In genomic region chr12:15545329-15545728, GRCh38 we compare ENCODE assay signal across 17 cellular contexts.
DNase-seq lines count a peak whose midpoint lies in the region; ATAC-seq and TF ChIP-seq lines count a peak whose summit lies in the region.
"Had no signal": no experiment of that assay in that cellular context is flagged by ENCODE, and none has a peak within 500 bp of the region (broad histone marks: within the 10 kb centered on the region; RNA-seq: fewer than 3 reads in every experiment).

No MANE protein-coding gene starts in this region.

- peak overlapping the region; percentile 32 for H3K4me3 Mint-ChIP-seq in activated T-helper 1 cell treated with anti-CD3 and anti-CD28 coated beads, Interleukin-12 subunit alpha, Interleukin-12 subunit beta, Interleukin-2, Interleukin-4 antibody, amounts not matched to agents 30 ng/mL and 10 ng/mL and 1 ng/mL, durations not matched to agents 14 hours and 24 hours and 36 hours
- H3K4me3 Mint-ChIP-seq in naive thymus-derived CD4-positive, alpha-beta T cell: peak overlapping the region; percentile 36 to 79 (median 66)
- H3K4me3 Mint-ChIP-seq: WTC11 had no signal

- H3K36me3 Mint-ChIP-seq in activated T-helper 1 cell treated with anti-CD3 and anti-CD28 coated beads, Interleukin-12 subunit alpha, Interleukin-12 subunit beta, Interleukin-2, Interleukin-4 antibody, amounts not matched to agents 30 ng/mL and 10 ng/mL and 1 ng/mL, durations not matched to agents 14 hours and 24 hours and 36 hours (ENCODE audit: low read depth): peaks cover 14% of the 10 kb centered on the region
- H3K36me3 Mint-ChIP-seq in naive thymus-derived CD4-positive, alpha-beta T cell: peaks cover 9 to 42% (median 23%) of the 10 kb centered on the region in 5 donors
- H3K36me3 Mint-ChIP-seq: WTC11 had no signal

- no peak for TF ChIP-seq CTCF in DOHH2 (IDR thresholded peaks at IDR 0.05; ENCODE audit: low read depth, low read length, poor library complexity, severe bottlenecking)

- intact Hi-C loops in activated T-helper 1 cell treated with anti-CD3 and anti-CD28 coated beads, Interleukin-12 subunit alpha, Interleukin-12 subunit beta, Interleukin-2, Interleukin-4 antibody, amounts not matched to agents 30 ng/mL and 10 ng/mL and 1 ng/mL, durations not matched to agents 14 hours and 24 hours and 36 hours (cut with micrococcal nuclease): no loop called here
- intact Hi-C loops in naive thymus-derived CD4-positive, alpha-beta T cell (cut with micrococcal nuclease): loop anchor here in 1 of 2 donors (5.0 to 10.0 kb wide), 4 partner anchors 773 to 1178 kb away; partner anchors contain the start of gene ATF7IP
- intact Hi-C loops in Right ventricle myocardium inferior (cut with DNase I): no loop called here

- H3K27ac Mint-ChIP-seq in activated T-helper 1 cell treated with anti-CD3 and anti-CD28 coated beads, Interleukin-12 subunit alpha, Interleukin-12 subunit beta, Interleukin-2, Interleukin-4 antibody, amounts not matched to agents 30 ng/mL and 10 ng/mL and 1 ng/mL, durations not matched to agents 14 hours and 24 hours and 36 hours: peak overlapping the region; percentile 4
- H3K27ac Mint-ChIP-seq in naive thymus-derived CD4-positive, alpha-beta T cell: peak overlapping the region; percentile 95 to 100 (median 98)
- H3K27ac Mint-ChIP-seq: WTC11 had no signal

- H3K27me3 Mint-ChIP-seq in activated T-helper 1 cell treated with anti-CD3 and anti-CD28 coated beads, Interleukin-12 subunit alpha, Interleukin-12 subunit beta, Interleukin-2, Interleukin-4 antibody, amounts not matched to agents 30 ng/mL and 10 ng/mL and 1 ng/mL, durations not matched to agents 14 hours and 24 hours and 36 hours (ENCODE audit: insufficient read depth): no peaks in the 10 kb centered on the region
- H3K27me3 Mint-ChIP-seq in naive thymus-derived CD4-positive, alpha-beta T cell: no peaks in the 10 kb centered on the region

- H3K4me3 ChIP-seq in DOHH2 (ENCODE audit: low read length): peak overlapping the region; percentile 63; the same call in 1 of the 2 replicates
- no peak overlapping the region for H3K4me3 ChIP-seq in naive thymus-derived CD4-positive, alpha-beta T cell (ENCODE audit: low read length)
- H3K4me3 ChIP-seq: mucosa of descending colon, right lobe of liver had no signal

- no peaks in the 10 kb centered on the region for H3K9me3 ChIP-seq in DOHH2 (ENCODE audit: control insufficient read depth, insufficient read depth, low read length)
- H3K9me3 ChIP-seq in naive thymus-derived CD4-positive, alpha-beta T cell (ENCODE audit: control insufficient read depth in 2 of 3, low read length in 3 of 3): no peaks in the 10 kb centered on the region
- H3K9me3 ChIP-seq: mucosa of descending colon, right lobe of liver had no signal

- H4K20me1 ChIP-seq in DOHH2 (ENCODE audit: control insufficient read depth, insufficient read depth, low read depth, low read length): no peaks in the 10 kb centered on the region

- H3K36me3 ChIP-seq in DOHH2 (ENCODE audit: control insufficient read depth, low read length): no peaks in the 10 kb centered on the region
- no peaks in the 10 kb centered on the region for H3K36me3 ChIP-seq in naive thymus-derived CD4-positive, alpha-beta T cell (ENCODE audit: control insufficient read depth in 2 of 3, insufficient read depth in 3 of 3, low read length in 3 of 3)
- H3K36me3 ChIP-seq: right lobe of liver had no signal

- CTCF ChIA-PET in naive thymus-derived CD4-positive, alpha-beta T cell (lab: Charles Lee): interaction anchor here (1.3 to 9.6 kb wide), 5 partner anchors 12 to 39 kb away, joined by 5 to 101 read pairs (median 8); no protein-coding TSS in a partner anchor

- ATAC-seq in naive thymus-derived CD4-positive, alpha-beta T cell: no peak
- ATAC-seq in Right ventricle myocardium inferior: no peak
- ATAC-seq in GM19452 (IDR thresholded peaks at IDR 0.05; ENCODE audit: unreplicated experiment): no peak
- ATAC-seq: WTC11 had no signal

- no peaks in the 10 kb centered on the region for H3K27me3 ChIP-seq in DOHH2 (ENCODE audit: control insufficient read depth, low read length)
- no peaks in the 10 kb centered on the region for H3K27me3 ChIP-seq in naive thymus-derived CD4-positive, alpha-beta T cell (ENCODE audit: control insufficient read depth in 2 of 2, insufficient read depth in 2 of 2, low read length in 2 of 2)
- H3K27me3 ChIP-seq: right lobe of liver had no signal

- DNase-seq in CD1c-positive myeloid dendritic cell (ENCODE audit: extremely low spot score) (peak; percentile 66), anterior cingulate cortex (lab: John Stamatoyannopoulos, UW) (no peak), Right ventricle myocardium inferior (ENCODE audit: missing footprints) (no peak), pons (ENCODE audit: low spot score) (no peak)
- DNase-seq in activated T-helper 1 cell treated with anti-CD3 and anti-CD28 coated beads, Interleukin-12 subunit alpha, Interleukin-12 subunit beta, Interleukin-2, Interleukin-4 antibody, amounts not matched to agents 30 ng/mL and 10 ng/mL and 1 ng/mL, durations not matched to agents 14 hours and 24 hours and 36 hours (ENCODE audit: low spot score): no peak
- no peak for DNase-seq in naive thymus-derived CD4-positive, alpha-beta T cell
- DNase-seq: amygdala, DMS79, left cardiac atrium, mucosa of descending colon, NCI-H1092, NCI-H2171, right lobe of liver, SW 1271 had no signal

- H3K9me2 ChIP-seq in DOHH2 (replicated peaks; ENCODE audit: control insufficient read depth, low read length): no peaks in the 10 kb centered on the region

- POLR2A ChIA-PET in naive thymus-derived CD4-positive, alpha-beta T cell (lab: Charles Lee): interaction anchor here (0.8 to 27.4 kb wide), 6 partner anchors 8 to 37 kb away, joined by 3 to 730 read pairs (median 8); no protein-coding TSS in a partner anchor

- H3K4me1 Mint-ChIP-seq in activated T-helper 1 cell treated with anti-CD3 and anti-CD28 coated beads, Interleukin-12 subunit alpha, Interleukin-12 subunit beta, Interleukin-2, Interleukin-4 antibody, amounts not matched to agents 30 ng/mL and 10 ng/mL and 1 ng/mL, durations not matched to agents 14 hours and 24 hours and 36 hours (ENCODE audit: low read depth): peaks cover 44% of the 10 kb centered on the region
- H3K4me1 Mint-ChIP-seq in naive thymus-derived CD4-positive, alpha-beta T cell: peaks cover 30 to 99% (median 90%) of the 10 kb centered on the region in 7 donors
- H3K4me1 Mint-ChIP-seq: WTC11 had no signal

- H3K4me1 ChIP-seq in DOHH2 (ENCODE audit: control insufficient read depth, low read length): peaks cover 35% of the 10 kb centered on the region
- H3K4me1 ChIP-seq in naive thymus-derived CD4-positive, alpha-beta T cell (ENCODE audit: control insufficient read depth in 2 of 2, insufficient read depth in 2 of 2, low read length in 2 of 2): peaks cover 0 to 54% of the 10 kb centered on the region in 2 donors
- H3K4me1 ChIP-seq: right lobe of liver had no signal

- H3K27ac ChIP-seq in DOHH2 (ENCODE audit: low read depth, low read length): 0 out of 2 replicates have a peak overlapping the region, but pooled peaks have one; percentile 71
- peak overlapping the region; percentile 74 for H3K27ac ChIP-seq in naive thymus-derived CD4-positive, alpha-beta T cell (ENCODE audit: low read depth, low read length)
- H3K27ac ChIP-seq: right lobe of liver had no signal

- H3F3A ChIP-seq in DOHH2 (ENCODE audit: control insufficient read depth, insufficient read depth): peaks cover 3% of the 10 kb centered on the region; the same call in 1 of the 2 replicates

- H3K79me2 ChIP-seq in DOHH2 (ENCODE audit: control insufficient read depth, low read length): no peaks in the 10 kb centered on the region

- H3K4me2 ChIP-seq in DOHH2 (ENCODE audit: low read length): peak overlapping the region; percentile 71; the same call in 1 of the 2 replicates

- H3K9me3 Mint-ChIP-seq in activated T-helper 1 cell treated with anti-CD3 and anti-CD28 coated beads, Interleukin-12 subunit alpha, Interleukin-12 subunit beta, Interleukin-2, Interleukin-4 antibody, amounts not matched to agents 30 ng/mL and 10 ng/mL and 1 ng/mL, durations not matched to agents 14 hours and 24 hours and 36 hours: peaks cover 7% of the 10 kb centered on the region
- peaks cover 1 to 19% (median 7%) of the 10 kb centered on the region in 11 donors for H3K9me3 Mint-ChIP-seq in naive thymus-derived CD4-positive, alpha-beta T cell
- H3K9me3 Mint-ChIP-seq: WTC11 had no signal
